ENCODE assay signal across 8 cellular contexts in the genomic region with DNA sequence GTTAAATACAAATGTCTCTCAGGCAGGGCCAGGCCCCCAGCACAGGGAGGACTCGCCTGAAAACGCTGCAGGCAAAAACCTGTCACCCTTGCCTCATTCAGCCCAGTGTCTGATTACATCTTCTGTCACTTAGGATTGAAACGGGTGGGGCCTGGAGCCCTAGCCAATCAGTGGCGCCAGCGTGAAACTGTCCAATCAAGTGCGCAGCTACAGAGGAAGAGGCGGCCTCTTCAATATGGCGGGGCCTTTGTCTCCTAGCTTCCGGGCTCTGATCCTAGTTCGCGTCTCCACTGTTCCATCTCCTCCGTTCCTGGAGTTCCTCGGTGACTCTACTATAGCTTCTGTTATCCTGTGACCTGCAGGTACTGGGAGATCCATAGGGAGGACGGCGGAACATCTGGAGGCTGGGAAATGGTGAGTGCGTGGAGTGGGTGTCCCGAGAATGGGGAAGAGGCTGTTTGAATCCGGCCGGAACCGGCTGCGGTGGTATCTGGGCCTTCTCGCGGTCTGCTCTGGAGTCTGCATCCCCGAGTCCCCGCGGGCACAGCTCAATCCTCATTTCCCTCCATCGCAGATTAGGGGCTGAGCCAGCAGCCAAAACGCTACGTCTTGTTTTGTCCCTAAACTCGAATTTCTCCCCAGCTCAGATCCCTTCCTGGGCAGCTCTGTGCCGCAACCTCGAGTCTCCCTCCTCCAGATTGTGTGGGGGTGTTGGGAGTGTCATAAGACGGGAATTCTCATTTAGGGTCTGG. TPM values are rescaled to one million over a fixed set of nuclear protein-coding genes. Genes with fewer than 3 reads are reported as not detected.
DNase-seq lines count a peak whose midpoint lies in the region; ATAC-seq, FAIRE-seq and TF ChIP-seq lines count a peak whose summit lies in the region.

Gene ZNF736, plus strand, starts transcription at position 222 of the 752 bp plus-strand sequence. Its CDS starts 190 bp downstream, at position 412.

- TF ChIP-seq CTCF in progenitor cell of endocrine pancreas (IDR thresholded peaks at IDR 0.05; ENCODE audit: unreplicated experiment), result no peak

- DNase-seq in GM12892 (ENCODE audit: insufficient read length), result peak; percentile 61
- DNase-seq in NCI-H146 (lab: John Stamatoyannopoulos, UW), result peak; percentile 96
- DNase-seq in T-helper 17 cell, result peak; percentile 65 to 77 (median 73)
- DNase-seq in amygdala (lab: John Stamatoyannopoulos, UW), result peak; percentile 32 to 97 (median 86)
- DNase-seq in left ventricle myocardium superior, result peak; percentile 91
- DNase-seq in progenitor cell of endocrine pancreas (ENCODE audit: low spot score, unreplicated experiment), result no peak

- peak within 1 kb of the TSS; percentile 52 to 90 (median 83) for H3K27ac ChIP-seq in skin epidermis

- H3K9me3 ChIP-seq in T-helper 17 cell (ENCODE audit: control insufficient read depth, low read length, poor library complexity, severe bottlenecking), result no peaks in the 10 kb centered on the region

- no peaks in the 10 kb centered on the region for H3K27me3 Mint-ChIP-seq in T-helper 17 cell
- H3K27me3 Mint-ChIP-seq in progenitor cell of endocrine pancreas, result no peaks in the 10 kb centered on the region

- H3K9me3 Mint-ChIP-seq in progenitor cell of endocrine pancreas (ENCODE audit: low read depth), result peaks cover 25% of the 10 kb centered on the region

- peak; percentile 85 for FAIRE-seq in GM12892 (lab: Jason Lieb, UNC)

- H3K4me1 Mint-ChIP-seq in T-helper 17 cell (peaks cover 15% of the 10 kb centered on the region), progenitor cell of endocrine pancreas (ENCODE audit: low read depth) (no peaks in the 10 kb centered on the region)

- peak within 1 kb of the TSS; percentile 90 for H3K27ac Mint-ChIP-seq in T-helper 17 cell
- no peak within 1 kb of the TSS for H3K27ac Mint-ChIP-seq in progenitor cell of endocrine pancreas

- peak within 1 kb of the TSS; percentile 52 to 80 (median 66) for H3K4me3 ChIP-seq in skin epidermis

- ATAC-seq in HG02840 (IDR thresholded peaks at IDR 0.05; ENCODE audit: low FRiP score, unreplicated experiment) (peak; percentile 100), T-helper 17 cell (peak; percentile 100), left ventricle myocardium superior (peak; percentile 100)

- TF ChIP-seq POLR2A in GM12892 (IDR thresholded peaks at IDR 0.05; ENCODE audit: low read depth, low read length), result peak; percentile 92

- intact Hi-C loops in left ventricle myocardium superior (cut with micrococcal nuclease), result no loop called here

- H3K36me3 Mint-ChIP-seq in T-helper 17 cell (ENCODE audit: low read depth), result no peaks in the 10 kb centered on the region
- peaks cover 2% of the 10 kb centered on the region for H3K36me3 Mint-ChIP-seq in progenitor cell of endocrine pancreas (ENCODE audit: insufficient read depth)

- peak within 1 kb of the TSS; percentile 95 for H3K4me3 Mint-ChIP-seq in T-helper 17 cell
- H3K4me3 Mint-ChIP-seq in progenitor cell of endocrine pancreas (ENCODE audit: low read depth), result no peak within 1 kb of the TSS

RNA-seq across cellular contexts. Expression of gene ZNF736, which starts in this region (rescaled TPM):
- polyA plus RNA-seq in GM12892 (2012; ENCODE audit: missing spikeins), result 8.8 TPM
- total RNA-seq in T-helper 17 cell (10 to 100 TPM; 19.6 to 28.3 TPM), left ventricle myocardium superior (3.8 TPM), progenitor cell of endocrine pancreas (not detected in 2 replicates)
